24 cellular contexts compared by ENCODE assay signal in the genomic region with DNA sequence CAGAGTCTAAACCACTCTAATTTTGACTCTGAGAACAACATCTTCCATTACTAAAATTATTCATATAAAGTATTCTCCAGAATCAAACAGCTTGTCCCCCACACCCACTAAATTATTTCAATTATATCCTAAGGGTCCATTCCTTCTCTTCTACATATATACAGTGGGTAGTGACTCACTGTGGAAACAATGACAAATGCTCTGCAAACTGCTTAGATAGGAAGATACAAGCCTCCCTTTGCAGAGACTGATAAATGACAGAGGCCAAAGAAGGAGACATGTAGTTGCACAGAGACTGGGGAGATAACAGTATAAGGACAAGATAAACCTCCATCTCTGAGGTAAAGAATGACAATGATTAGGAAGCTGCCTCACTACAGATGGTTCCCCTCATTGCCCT.
DNase-seq lines count a peak whose midpoint lies in the region; ATAC-seq, FAIRE-seq and TF ChIP-seq lines count a peak whose summit lies in the region.
"Had no signal": no experiment of that assay in that cellular context is flagged by ENCODE, and none has a peak within 500 bp of the region (broad histone marks: within the 10 kb centered on the region; RNA-seq: fewer than 3 reads in every experiment).

No MANE protein-coding gene starts in this region.

- H3K79me2 ChIP-seq in astrocyte (ENCODE audit: insufficient read depth, low read length), result no peaks in the 10 kb centered on the region

- no peak for FAIRE-seq in astrocyte (lab: Jason Lieb, UNC)
- FAIRE-seq: GM12891, H1 had no signal

- H3K27ac Mint-ChIP-seq in astrocyte (ENCODE audit: unreplicated experiment), result no peak overlapping the region
- H3K27ac Mint-ChIP-seq: CD8-positive, alpha-beta memory T cell had no signal

- peaks cover 4% of the 10 kb centered on the region for H3K4me1 Mint-ChIP-seq in astrocyte (ENCODE audit: low read depth, unreplicated experiment)

- DNase-seq in EH (ENCODE audit: low read depth) (peak; percentile 76), M059J (ENCODE audit: low read depth) (peak; percentile 76), astrocyte (ENCODE audit: low read depth) (peak; percentile 61), fibroblast of the aortic adventitia (ENCODE audit: low read depth) (peak; percentile 12), KG1 (lab: John Stamatoyannopoulos, UW) (no peak), GF-D8 (lab: John Stamatoyannopoulos, UW) (no peak), D341Med (ENCODE audit: low spot score) (no peak)
- DNase-seq: AML-193; Calu3; CD8-positive, alpha-beta memory T cell; KBM-7; NCI-H1105 treated with DMSO at 0.1 percent for 48 hours; NCI-H2029 treated with DMSO at 0.1 percent for 48 hours; NCI-H226; NCI-H510A treated with DMSO at 0.1 percent for 48 hours; NCI-H748 treated with DMSO at 0.1 percent for 48 hours; Peyer's patch had no signal

- H3K4me1 ChIP-seq in astrocyte (ENCODE audit: insufficient read depth, low read length), result peaks cover 8% of the 10 kb centered on the region
- H3K4me1 ChIP-seq: Peyer's patch, SJSA1 had no signal

- H3K27me3 ChIP-seq in astrocyte (ENCODE audit: insufficient read depth, low read length), result no peaks in the 10 kb centered on the region
- H3K27me3 ChIP-seq: Peyer's patch, SJSA1 had no signal

- H3K27ac ChIP-seq in astrocyte (ENCODE audit: low read depth, low read length), result no peak overlapping the region
- H3K27ac ChIP-seq: C4-2B, Peyer's patch, SJSA1 had no signal

- no peaks in the 10 kb centered on the region for H3K27me3 Mint-ChIP-seq in astrocyte (ENCODE audit: low read depth, unreplicated experiment)

- no peak overlapping the region for H3K9ac ChIP-seq in astrocyte (ENCODE audit: low read length)

- H3K4me3 Mint-ChIP-seq in astrocyte (ENCODE audit: unreplicated experiment), result no peak overlapping the region
- H3K4me3 Mint-ChIP-seq: CD8-positive, alpha-beta memory T cell had no signal

- no peaks in the 10 kb centered on the region for H3K36me3 ChIP-seq in astrocyte (ENCODE audit: insufficient read depth, low read length)
- H3K36me3 ChIP-seq: Peyer's patch, SJSA1 had no signal

- no peaks in the 10 kb centered on the region for H3K36me3 Mint-ChIP-seq in astrocyte (ENCODE audit: low read depth, unreplicated experiment)
- H3K36me3 Mint-ChIP-seq: CD8-positive, alpha-beta memory T cell had no signal

- no peak for ATAC-seq in GM19397 (IDR thresholded peaks at IDR 0.05; ENCODE audit: unreplicated experiment)
- ATAC-seq: HCT116, Right ventricle myocardium inferior had no signal

- peak overlapping the region; percentile 23 for H3K4me2 ChIP-seq in astrocyte (ENCODE audit: low read length)

- H2AFZ ChIP-seq in astrocyte (ENCODE audit: low read depth, low read length), result peak overlapping the region; percentile 27

- no peaks in the 10 kb centered on the region for H3K9me3 ChIP-seq in astrocyte (ENCODE audit: insufficient read depth, low read depth, low read length)
- H3K9me3 ChIP-seq: Peyer's patch had no signal

- H3K4me3 ChIP-seq in astrocyte (ENCODE audit: insufficient read depth, low read depth, low read length), result no peak overlapping the region
- H3K4me3 ChIP-seq in fibroblast of the aortic adventitia (ENCODE audit: low read depth, low read length), result no peak overlapping the region
- H3K4me3 ChIP-seq: Peyer's patch, SJSA1 had no signal

- no peaks in the 10 kb centered on the region for H4K20me1 ChIP-seq in astrocyte (ENCODE audit: insufficient read depth, low read length)

- H3K9me3 Mint-ChIP-seq in astrocyte (ENCODE audit: unreplicated experiment), result no peaks in the 10 kb centered on the region

- TF ChIP-seq CTCF in astrocyte (IDR thresholded peaks at IDR 0.05; ENCODE audit: insufficient read depth, low read depth, low read length) (no peak), fibroblast of the aortic adventitia (IDR thresholded peaks at IDR 0.05; ENCODE audit: insufficient read depth, low read length) (no peak)

Comparison
In these comparisons a context has a peak if more than half of its experiments do, and no peak if none do; other contexts are left out.
1. DNase-seq: peak in EH (single experiment), M059J (single experiment), astrocyte (single experiment) and fibroblast of the aortic adventitia (single experiment); none in KG1 (single experiment), GF-D8 (single experiment) and D341Med (single experiment).